1 cellular context compared by ENCODE assay signal in the genomic region with DNA sequence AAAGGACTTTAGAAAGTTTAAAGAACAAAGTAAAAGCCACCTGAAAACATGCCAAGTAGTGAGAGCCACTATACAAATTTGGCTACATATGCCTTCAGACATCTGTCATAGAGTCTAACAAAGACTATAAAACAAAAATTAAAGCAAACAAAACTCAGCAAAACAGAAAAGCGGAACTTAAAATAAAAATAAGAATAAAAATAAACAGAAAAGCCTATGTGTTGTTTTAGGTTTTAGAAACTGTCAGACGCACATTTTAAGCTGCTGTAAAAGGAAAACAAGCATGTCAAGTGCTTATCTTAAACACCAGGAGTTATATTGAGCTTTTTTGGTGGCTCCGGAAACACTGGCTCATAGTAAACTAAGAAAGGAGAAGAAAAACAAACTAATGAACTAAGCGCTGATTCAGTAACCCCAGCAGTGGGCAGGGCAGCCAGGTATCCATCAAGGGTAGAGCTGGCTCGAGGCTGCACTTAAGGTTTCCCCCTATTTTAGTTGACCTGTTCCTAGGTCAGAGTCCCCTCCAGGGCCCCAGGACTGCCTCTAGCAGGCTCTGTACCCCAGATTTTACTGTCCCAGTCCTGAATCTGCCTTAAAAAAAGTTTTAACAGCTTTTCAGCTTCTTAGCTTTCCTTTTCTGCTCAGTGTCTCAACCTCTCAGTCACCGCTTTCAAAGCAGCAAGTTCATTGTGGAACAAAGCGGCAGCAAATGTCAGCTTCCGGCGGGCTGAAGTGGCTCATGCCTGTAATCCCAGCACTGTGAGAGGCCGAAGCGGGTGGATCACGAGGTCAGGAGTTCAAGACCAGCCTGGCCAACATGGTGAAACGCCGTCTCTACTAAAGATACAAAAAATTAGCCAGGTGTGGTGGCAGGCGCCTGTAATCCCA.
TF ChIP-seq lines count a peak whose summit lies in the region.

No MANE protein-coding gene starts in this region.

TF ChIP-seq in HepG2, 621 proteins besides CTCF, POLR2A, EP300 and RAD21 (continued from another document and continues in another):
- TF ChIP-seq GABPA (IDR thresholded peaks at IDR 0.05; ENCODE audit: low read depth, low read length) = no peak
- peak; percentile 67 for TF ChIP-seq GABPA (CRISPR knock-in tag; IDR thresholded peaks at IDR 0.05; ENCODE audit: low read depth)
- no peak for TF ChIP-seq ARNT2 (CRISPR knock-in tag; IDR thresholded peaks at IDR 0.05; ENCODE audit: low read depth)
- TF ChIP-seq, protein P1, sequence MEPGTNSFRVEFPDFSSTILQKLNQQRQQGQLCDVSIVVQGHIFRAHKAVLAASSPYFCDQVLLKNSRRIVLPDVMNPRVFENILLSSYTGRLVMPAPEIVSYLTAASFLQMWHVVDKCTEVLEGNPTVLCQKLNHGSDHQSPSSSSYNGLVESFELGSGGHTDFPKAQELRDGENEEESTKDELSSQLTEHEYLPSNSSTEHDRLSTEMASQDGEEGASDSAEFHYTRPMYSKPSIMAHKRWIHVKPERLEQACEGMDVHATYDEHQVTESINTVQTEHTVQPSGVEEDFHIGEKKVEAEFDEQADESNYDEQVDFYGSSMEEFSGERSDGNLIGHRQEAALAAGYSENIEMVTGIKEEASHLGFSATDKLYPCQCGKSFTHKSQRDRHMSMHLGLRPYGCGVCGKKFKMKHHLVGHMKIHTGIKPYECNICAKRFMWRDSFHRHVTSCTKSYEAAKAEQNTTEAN (CRISPR knock-in tag; conservative IDR thresholded peaks at IDR 0.05) = no peak
- no peak for TF ChIP-seq RFXANK (CRISPR knock-in tag; IDR thresholded peaks at IDR 0.05)
- TF ChIP-seq, protein P2, sequence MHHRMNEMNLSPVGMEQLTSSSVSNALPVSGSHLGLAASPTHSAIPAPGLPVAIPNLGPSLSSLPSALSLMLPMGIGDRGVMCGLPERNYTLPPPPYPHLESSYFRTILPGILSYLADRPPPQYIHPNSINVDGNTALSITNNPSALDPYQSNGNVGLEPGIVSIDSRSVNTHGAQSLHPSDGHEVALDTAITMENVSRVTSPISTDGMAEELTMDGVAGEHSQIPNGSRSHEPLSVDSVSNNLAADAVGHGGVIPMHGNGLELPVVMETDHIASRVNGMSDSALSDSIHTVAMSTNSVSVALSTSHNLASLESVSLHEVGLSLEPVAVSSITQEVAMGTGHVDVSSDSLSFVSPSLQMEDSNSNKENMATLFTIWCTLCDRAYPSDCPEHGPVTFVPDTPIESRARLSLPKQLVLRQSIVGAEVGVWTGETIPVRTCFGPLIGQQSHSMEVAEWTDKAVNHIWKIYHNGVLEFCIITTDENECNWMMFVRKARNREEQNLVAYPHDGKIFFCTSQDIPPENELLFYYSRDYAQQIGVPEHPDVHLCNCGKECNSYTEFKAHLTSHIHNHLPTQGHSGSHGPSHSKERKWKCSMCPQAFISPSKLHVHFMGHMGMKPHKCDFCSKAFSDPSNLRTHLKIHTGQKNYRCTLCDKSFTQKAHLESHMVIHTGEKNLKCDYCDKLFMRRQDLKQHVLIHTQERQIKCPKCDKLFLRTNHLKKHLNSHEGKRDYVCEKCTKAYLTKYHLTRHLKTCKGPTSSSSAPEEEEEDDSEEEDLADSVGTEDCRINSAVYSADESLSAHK (CRISPR knock-in tag; IDR thresholded peaks at IDR 0.05; ENCODE audit: borderline replicate concordance) = no peak
- TF ChIP-seq, protein P3, sequence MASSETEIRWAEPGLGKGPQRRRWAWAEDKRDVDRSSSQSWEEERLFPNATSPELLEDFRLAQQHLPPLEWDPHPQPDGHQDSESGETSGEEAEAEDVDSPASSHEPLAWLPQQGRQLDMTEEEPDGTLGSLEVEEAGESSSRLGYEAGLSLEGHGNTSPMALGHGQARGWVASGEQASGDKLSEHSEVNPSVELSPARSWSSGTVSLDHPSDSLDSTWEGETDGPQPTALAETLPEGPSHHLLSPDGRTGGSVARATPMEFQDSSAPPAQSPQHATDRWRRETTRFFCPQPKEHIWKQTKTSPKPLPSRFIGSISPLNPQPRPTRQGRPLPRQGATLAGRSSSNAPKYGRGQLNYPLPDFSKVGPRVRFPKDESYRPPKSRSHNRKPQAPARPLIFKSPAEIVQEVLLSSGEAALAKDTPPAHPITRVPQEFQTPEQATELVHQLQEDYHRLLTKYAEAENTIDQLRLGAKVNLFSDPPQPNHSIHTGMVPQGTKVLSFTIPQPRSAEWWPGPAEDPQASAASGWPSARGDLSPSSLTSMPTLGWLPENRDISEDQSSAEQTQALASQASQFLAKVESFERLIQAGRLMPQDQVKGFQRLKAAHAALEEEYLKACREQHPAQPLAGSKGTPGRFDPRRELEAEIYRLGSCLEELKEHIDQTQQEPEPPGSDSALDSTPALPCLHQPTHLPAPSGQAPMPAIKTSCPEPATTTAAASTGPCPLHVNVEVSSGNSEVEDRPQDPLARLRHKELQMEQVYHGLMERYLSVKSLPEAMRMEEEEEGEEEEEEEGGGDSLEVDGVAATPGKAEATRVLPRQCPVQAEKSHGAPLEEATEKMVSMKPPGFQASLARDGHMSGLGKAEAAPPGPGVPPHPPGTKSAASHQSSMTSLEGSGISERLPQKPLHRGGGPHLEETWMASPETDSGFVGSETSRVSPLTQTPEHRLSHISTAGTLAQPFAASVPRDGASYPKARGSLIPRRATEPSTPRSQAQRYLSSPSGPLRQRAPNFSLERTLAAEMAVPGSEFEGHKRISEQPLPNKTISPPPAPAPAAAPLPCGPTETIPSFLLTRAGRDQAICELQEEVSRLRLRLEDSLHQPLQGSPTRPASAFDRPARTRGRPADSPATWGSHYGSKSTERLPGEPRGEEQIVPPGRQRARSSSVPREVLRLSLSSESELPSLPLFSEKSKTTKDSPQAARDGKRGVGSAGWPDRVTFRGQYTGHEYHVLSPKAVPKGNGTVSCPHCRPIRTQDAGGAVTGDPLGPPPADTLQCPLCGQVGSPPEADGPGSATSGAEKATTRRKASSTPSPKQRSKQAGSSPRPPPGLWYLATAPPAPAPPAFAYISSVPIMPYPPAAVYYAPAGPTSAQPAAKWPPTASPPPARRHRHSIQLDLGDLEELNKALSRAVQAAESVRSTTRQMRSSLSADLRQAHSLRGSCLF (CRISPR knock-in tag; IDR thresholded peaks at IDR 0.05; ENCODE audit: borderline replicate concordance) = no peak
- TF ChIP-seq, protein P4, sequence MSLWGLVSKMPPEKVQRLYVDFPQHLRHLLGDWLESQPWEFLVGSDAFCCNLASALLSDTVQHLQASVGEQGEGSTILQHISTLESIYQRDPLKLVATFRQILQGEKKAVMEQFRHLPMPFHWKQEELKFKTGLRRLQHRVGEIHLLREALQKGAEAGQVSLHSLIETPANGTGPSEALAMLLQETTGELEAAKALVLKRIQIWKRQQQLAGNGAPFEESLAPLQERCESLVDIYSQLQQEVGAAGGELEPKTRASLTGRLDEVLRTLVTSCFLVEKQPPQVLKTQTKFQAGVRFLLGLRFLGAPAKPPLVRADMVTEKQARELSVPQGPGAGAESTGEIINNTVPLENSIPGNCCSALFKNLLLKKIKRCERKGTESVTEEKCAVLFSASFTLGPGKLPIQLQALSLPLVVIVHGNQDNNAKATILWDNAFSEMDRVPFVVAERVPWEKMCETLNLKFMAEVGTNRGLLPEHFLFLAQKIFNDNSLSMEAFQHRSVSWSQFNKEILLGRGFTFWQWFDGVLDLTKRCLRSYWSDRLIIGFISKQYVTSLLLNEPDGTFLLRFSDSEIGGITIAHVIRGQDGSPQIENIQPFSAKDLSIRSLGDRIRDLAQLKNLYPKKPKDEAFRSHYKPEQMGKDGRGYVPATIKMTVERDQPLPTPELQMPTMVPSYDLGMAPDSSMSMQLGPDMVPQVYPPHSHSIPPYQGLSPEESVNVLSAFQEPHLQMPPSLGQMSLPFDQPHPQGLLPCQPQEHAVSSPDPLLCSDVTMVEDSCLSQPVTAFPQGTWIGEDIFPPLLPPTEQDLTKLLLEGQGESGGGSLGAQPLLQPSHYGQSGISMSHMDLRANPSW (CRISPR knock-in tag; IDR thresholded peaks at IDR 0.05; ENCODE audit: borderline replicate concordance) = no peak
- TF ChIP-seq XRCC5 (optimal IDR thresholded peaks at IDR 0.05; ENCODE audit: low read length) = no peak
- TF ChIP-seq ZNF552 (CRISPR knock-in tag; IDR thresholded peaks at IDR 0.05; ENCODE audit: borderline replicate concordance) = no peak
- no peak for TF ChIP-seq TAF15 (IDR thresholded peaks at IDR 0.05; ENCODE audit: low read depth, low read length, poor library complexity, severe bottlenecking)
- TF ChIP-seq CEBPB (IDR thresholded peaks at IDR 0.05; ENCODE audit: borderline replicate concordance, low read depth, low read length) = no peak
- no peak for TF ChIP-seq ARNTL (CRISPR knock-in tag; IDR thresholded peaks at IDR 0.05)
- TF ChIP-seq, protein P5, sequence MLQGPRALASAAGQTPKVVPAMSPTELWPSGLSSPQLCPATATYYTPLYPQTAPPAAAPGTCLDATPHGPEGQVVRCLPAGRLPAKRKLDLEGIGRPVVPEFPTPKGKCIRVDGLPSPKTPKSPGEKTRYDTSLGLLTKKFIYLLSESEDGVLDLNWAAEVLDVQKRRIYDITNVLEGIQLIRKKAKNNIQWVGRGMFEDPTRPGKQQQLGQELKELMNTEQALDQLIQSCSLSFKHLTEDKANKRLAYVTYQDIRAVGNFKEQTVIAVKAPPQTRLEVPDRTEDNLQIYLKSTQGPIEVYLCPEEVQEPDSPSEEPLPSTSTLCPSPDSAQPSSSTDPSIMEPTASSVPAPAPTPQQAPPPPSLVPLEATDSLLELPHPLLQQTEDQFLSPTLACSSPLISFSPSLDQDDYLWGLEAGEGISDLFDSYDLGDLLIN (CRISPR knock-in tag; IDR thresholded peaks at IDR 0.05; ENCODE audit: borderline replicate concordance) = no peak
- no peak for TF ChIP-seq TMF1 (CRISPR knock-in tag; IDR thresholded peaks at IDR 0.05; ENCODE audit: low read depth)
- no peak for TF ChIP-seq ZNF12 (CRISPR knock-in tag; IDR thresholded peaks at IDR 0.05)
- TF ChIP-seq FOXJ3 (CRISPR knock-in tag; IDR thresholded peaks at IDR 0.05; ENCODE audit: borderline replicate concordance) = no peak
- no peak for TF ChIP-seq SPEN (CRISPR knock-in tag; IDR thresholded peaks at IDR 0.05; ENCODE audit: low read depth)
- TF ChIP-seq GLI4 (CRISPR knock-in tag; IDR thresholded peaks at IDR 0.05; ENCODE audit: borderline replicate concordance) = no peak
- TF ChIP-seq, protein P6, sequence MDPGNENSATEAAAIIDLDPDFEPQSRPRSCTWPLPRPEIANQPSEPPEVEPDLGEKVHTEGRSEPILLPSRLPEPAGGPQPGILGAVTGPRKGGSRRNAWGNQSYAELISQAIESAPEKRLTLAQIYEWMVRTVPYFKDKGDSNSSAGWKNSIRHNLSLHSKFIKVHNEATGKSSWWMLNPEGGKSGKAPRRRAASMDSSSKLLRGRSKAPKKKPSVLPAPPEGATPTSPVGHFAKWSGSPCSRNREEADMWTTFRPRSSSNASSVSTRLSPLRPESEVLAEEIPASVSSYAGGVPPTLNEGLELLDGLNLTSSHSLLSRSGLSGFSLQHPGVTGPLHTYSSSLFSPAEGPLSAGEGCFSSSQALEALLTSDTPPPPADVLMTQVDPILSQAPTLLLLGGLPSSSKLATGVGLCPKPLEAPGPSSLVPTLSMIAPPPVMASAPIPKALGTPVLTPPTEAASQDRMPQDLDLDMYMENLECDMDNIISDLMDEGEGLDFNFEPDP (CRISPR knock-in tag; conservative IDR thresholded peaks at IDR 0.05) = no peak
- TF ChIP-seq ZNF780A (CRISPR knock-in tag; IDR thresholded peaks at IDR 0.05) = no peak
- TF ChIP-seq, protein P7, sequence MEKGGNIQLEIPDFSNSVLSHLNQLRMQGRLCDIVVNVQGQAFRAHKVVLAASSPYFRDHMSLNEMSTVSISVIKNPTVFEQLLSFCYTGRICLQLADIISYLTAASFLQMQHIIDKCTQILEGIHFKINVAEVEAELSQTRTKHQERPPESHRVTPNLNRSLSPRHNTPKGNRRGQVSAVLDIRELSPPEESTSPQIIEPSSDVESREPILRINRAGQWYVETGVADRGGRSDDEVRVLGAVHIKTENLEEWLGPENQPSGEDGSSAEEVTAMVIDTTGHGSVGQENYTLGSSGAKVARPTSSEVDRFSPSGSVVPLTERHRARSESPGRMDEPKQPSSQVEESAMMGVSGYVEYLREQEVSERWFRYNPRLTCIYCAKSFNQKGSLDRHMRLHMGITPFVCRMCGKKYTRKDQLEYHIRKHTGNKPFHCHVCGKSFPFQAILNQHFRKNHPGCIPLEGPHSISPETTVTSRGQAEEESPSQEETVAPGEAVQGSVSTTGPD (CRISPR knock-in tag; IDR thresholded peaks at IDR 0.05) = no peak
- TF ChIP-seq, protein P8, sequence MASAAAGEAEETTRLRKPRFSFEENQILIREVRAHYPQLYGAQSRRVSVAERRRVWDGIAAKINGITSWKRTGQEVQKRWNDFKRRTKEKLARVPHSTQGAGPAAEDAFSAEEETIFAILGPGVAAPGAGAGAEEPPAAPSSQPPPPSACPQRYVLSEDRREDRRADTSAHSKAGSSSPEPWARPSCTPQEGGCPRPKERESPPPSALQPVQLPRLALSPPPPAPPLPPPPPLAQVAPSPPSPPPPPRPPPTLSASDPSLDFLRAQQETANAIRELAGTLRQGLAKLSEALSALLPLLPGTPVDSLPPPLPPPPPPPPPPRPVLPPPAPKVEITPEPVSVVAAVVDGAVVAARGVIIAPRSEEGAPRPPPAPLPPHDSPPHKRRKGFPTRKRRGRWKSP (CRISPR knock-in tag; IDR thresholded peaks at IDR 0.05) = no peak
- no peak for TF ChIP-seq NFYC (CRISPR knock-in tag; IDR thresholded peaks at IDR 0.05)
- TF ChIP-seq, protein P9, sequence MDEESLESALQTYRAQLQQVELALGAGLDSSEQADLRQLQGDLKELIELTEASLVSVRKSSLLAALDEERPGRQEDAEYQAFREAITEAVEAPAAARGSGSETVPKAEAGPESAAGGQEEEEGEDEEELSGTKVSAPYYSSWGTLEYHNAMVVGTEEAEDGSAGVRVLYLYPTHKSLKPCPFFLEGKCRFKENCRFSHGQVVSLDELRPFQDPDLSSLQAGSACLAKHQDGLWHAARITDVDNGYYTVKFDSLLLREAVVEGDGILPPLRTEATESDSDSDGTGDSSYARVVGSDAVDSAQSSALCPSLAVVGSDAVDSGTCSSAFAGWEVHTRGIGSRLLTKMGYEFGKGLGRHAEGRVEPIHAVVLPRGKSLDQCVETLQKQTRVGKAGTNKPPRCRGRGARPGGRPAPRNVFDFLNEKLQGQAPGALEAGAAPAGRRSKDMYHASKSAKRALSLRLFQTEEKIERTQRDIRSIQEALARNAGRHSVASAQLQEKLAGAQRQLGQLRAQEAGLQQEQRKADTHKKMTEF (CRISPR knock-in tag; IDR thresholded peaks at IDR 0.05) = no peak
- no peak for TF ChIP-seq JUND (CRISPR knock-in tag; IDR thresholded peaks at IDR 0.05)
- no peak for TF ChIP-seq CEBPG (CRISPR knock-in tag; IDR thresholded peaks at IDR 0.05)
- TF ChIP-seq, protein P10, sequence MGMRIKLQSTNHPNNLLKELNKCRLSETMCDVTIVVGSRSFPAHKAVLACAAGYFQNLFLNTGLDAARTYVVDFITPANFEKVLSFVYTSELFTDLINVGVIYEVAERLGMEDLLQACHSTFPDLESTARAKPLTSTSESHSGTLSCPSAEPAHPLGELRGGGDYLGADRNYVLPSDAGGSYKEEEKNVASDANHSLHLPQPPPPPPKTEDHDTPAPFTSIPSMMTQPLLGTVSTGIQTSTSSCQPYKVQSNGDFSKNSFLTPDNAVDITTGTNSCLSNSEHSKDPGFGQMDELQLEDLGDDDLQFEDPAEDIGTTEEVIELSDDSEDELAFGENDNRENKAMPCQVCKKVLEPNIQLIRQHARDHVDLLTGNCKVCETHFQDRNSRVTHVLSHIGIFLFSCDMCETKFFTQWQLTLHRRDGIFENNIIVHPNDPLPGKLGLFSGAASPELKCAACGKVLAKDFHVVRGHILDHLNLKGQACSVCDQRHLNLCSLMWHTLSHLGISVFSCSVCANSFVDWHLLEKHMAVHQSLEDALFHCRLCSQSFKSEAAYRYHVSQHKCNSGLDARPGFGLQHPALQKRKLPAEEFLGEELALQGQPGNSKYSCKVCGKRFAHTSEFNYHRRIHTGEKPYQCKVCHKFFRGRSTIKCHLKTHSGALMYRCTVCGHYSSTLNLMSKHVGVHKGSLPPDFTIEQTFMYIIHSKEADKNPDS (CRISPR knock-in tag; IDR thresholded peaks at IDR 0.05) = no peak
- no peak for TF ChIP-seq ZNF124 (CRISPR knock-in tag; IDR thresholded peaks at IDR 0.05)
- no peak for TF ChIP-seq MTF1 (CRISPR knock-in tag; IDR thresholded peaks at IDR 0.05)
- peak; percentile 25; the same call in 1 of the 2 replicates for TF ChIP-seq SP5 (CRISPR knock-in tag; IDR thresholded peaks at IDR 0.05; ENCODE audit: borderline replicate concordance, low read depth)
- no peak for TF ChIP-seq ZNF510 (CRISPR knock-in tag; IDR thresholded peaks at IDR 0.05; ENCODE audit: low read depth)
- no peak for TF ChIP-seq RARA (CRISPR knock-in tag; IDR thresholded peaks at IDR 0.05)
